10 cellular contexts compared by ENCODE assay signal in genomic region chr2:73979021-73979420, GRCh38. TPM values are rescaled to one million over a fixed set of nuclear protein-coding genes. Genes with fewer than 3 reads are reported as not detected.
DNase-seq lines count a peak whose midpoint lies in the region; ATAC-seq and TF ChIP-seq lines count a peak whose summit lies in the region.
"Had no signal": no experiment of that assay in that cellular context is flagged by ENCODE, and none has a peak within 500 bp of the region (broad histone marks: within the 10 kb centered on the region; RNA-seq: fewer than 3 reads in every experiment).

No MANE protein-coding gene starts in this region.

- peak overlapping the region; percentile 5 for H2AFZ ChIP-seq in DND-41 (ENCODE audit: low read depth, low read length)

- H3K4me2 ChIP-seq in DND-41 (ENCODE audit: insufficient read depth, low read length): peak overlapping the region; percentile 59

- H3K27me3 ChIP-seq in DND-41 (ENCODE audit: insufficient read depth, low read length, poor library complexity) (no peaks in the 10 kb centered on the region), spleen (replicated peaks in 1 of 7) (peaks cover 0 to 13% (median 0%) of the 10 kb centered on the region in 7 donors)

- H3K4me1 Mint-ChIP-seq in naive B cell (peaks cover 44 to 47% (median 44%) of the 10 kb centered on the region in 3 donors), chondrocyte (ENCODE audit: low read depth) (peaks cover 34% of the 10 kb centered on the region)

- H3K27ac ChIP-seq in DND-41 (ENCODE audit: low read length) (peak overlapping the region; percentile 58), spleen (peak overlapping the region in 2 of 8 donors; percentile 42 to 43)
- H3K27ac ChIP-seq: C4-2B, SK-N-MC had no signal

- WGBS in spleen, 5 donors: 11 to 24% (median 12%) methylated on average over 5 of the region's 5 CpGs

- no peaks in the 10 kb centered on the region for H4K20me1 ChIP-seq in DND-41 (ENCODE audit: insufficient read depth, low read length)

- peak overlapping the region; percentile 27 for H3K9ac ChIP-seq in DND-41 (ENCODE audit: low read depth, low read length)

- H3K79me2 ChIP-seq in DND-41 (ENCODE audit: insufficient read depth, low read length): no peaks in the 10 kb centered on the region

- peaks cover 9 to 28% (median 20%) of the 10 kb centered on the region in 3 donors for H3K27me3 Mint-ChIP-seq in naive B cell
- peaks cover 23% of the 10 kb centered on the region for H3K27me3 Mint-ChIP-seq in chondrocyte (ENCODE audit: low read depth)

- TF ChIP-seq POLR2A in spleen (IDR thresholded peaks at IDR 0.05): no peak

- peak; percentile 95 for ATAC-seq in DND-41 (ENCODE audit: insufficient read depth, low read depth)
- peak; percentile 55 for ATAC-seq in HG03432 (IDR thresholded peaks at IDR 0.05; ENCODE audit: unreplicated experiment)
- peak; percentile 16 to 24 for ATAC-seq in naive B cell (ENCODE audit: low read depth in 2 of 2)

- no peaks in the 10 kb centered on the region for H3K9me3 Mint-ChIP-seq in naive B cell
- H3K9me3 Mint-ChIP-seq in chondrocyte (ENCODE audit: low read depth): no peaks in the 10 kb centered on the region

- peak overlapping the region in 1 of 2 experiments; percentile 27; a peak in 1 of 4 replicates for H3K4me3 ChIP-seq in DND-41 (ENCODE audit: low read depth in 1 of 2, low read length in 2 of 2)
- no peak overlapping the region for H3K4me3 ChIP-seq in spleen
- H3K4me3 ChIP-seq: SK-N-MC had no signal

- H3K4me3 Mint-ChIP-seq in naive B cell (peak overlapping the region in 3 of 8 donors; percentile 28 to 37 (median 31)), chondrocyte (ENCODE audit: unreplicated experiment) (no peak overlapping the region)

- intact Hi-C loops in spleen (cut with DNase I; ENCODE audit: low total_unique reads): no loop called here

- H3K9me3 ChIP-seq in DND-41 (ENCODE audit: insufficient read depth, low read length, severe bottlenecking): no peaks in the 10 kb centered on the region
- no peaks in the 10 kb centered on the region for H3K9me3 ChIP-seq in spleen

- H3K27ac Mint-ChIP-seq in naive B cell: peak overlapping the region in 2 of 6 donors; percentile 9 to 27
- H3K27ac Mint-ChIP-seq in chondrocyte (ENCODE audit: unreplicated experiment): no peak overlapping the region

- H3K4me1 ChIP-seq in DND-41 (ENCODE audit: insufficient read depth, low read length) (peaks cover 34% of the 10 kb centered on the region), spleen (peaks cover 15 to 63% (median 49%) of the 10 kb centered on the region in 6 donors)

- TF ChIP-seq CTCF in DND-41 (IDR thresholded peaks at IDR 0.05; ENCODE audit: borderline replicate concordance, extremely low read depth, low read length, poor library complexity, severe bottlenecking) (peak; percentile 12), spleen (IDR thresholded peaks at IDR 0.05 in 8 of 11, conservative IDR thresholded peaks at IDR 0.05 in 3 of 11) (no peak), chondrocyte (IDR thresholded peaks at IDR 0.05) (no peak)

- H3K36me3 ChIP-seq in DND-41 (ENCODE audit: insufficient read depth, low read length): no peaks in the 10 kb centered on the region
- H3K36me3 ChIP-seq in spleen: no peaks in the 10 kb centered on the region

- no peaks in the 10 kb centered on the region for H3K36me3 Mint-ChIP-seq in naive B cell
- no peaks in the 10 kb centered on the region for H3K36me3 Mint-ChIP-seq in chondrocyte (ENCODE audit: low read depth)

- DNase-seq in DND-41: peak; percentile 83
- DNase-seq in activated T-cell treated with anti-CD3 and anti-CD28 coated beads, Interleukin-2, amount 50 U/mL, for 1 hour: peak; percentile 57
- DNase-seq in naive B cell: no peak
- no peak for DNase-seq in spleen
- DNase-seq in NCI-H2171 (lab: John Stamatoyannopoulos, UW): no peak
- no peak for DNase-seq in chondrocyte (ENCODE audit: low spot score)
- DNase-seq in ureter (ENCODE audit: low spot score): no peak

RNA-seq across cellular contexts. Expression of gene TET3, which starts 5.7 kb away (rescaled TPM):
- 1 to 10 TPM in 1 of 6 donors, under 1 TPM in 5; 0.03 to 1.2 (median 0.53) TPM for polyA plus RNA-seq in naive B cell (ENCODE audit: low read depth in 6 of 6)
- 10 to 100 TPM; 18.9 to 27.6 (median 24.0) TPM for total RNA-seq in spleen
- 1 to 10 TPM; 1.6 to 3.9 (median 1.7) TPM for polyA plus RNA-seq in spleen
- total RNA-seq in chondrocyte: 13.1 to 32.2 TPM (median 31.8 TPM) in 3 replicates
- 28.7 TPM for total RNA-seq in ureter

RNA-seq across cellular contexts. Expression of gene DGUOK, which starts 52.3 kb away (rescaled TPM):
- polyA plus RNA-seq in naive B cell (ENCODE audit: low read depth in 6 of 6) (100 to 1,000 TPM; 192 to 245 (median 213) TPM), spleen (100 to 1,000 TPM in 2 of 3 donors, 10 to 100 TPM in 1; 92.0 to 120 (median 103) TPM)
- total RNA-seq in spleen (10 to 100 TPM; 41.3 to 85.4 (median 52.0) TPM), chondrocyte (58.1 to 60.8 TPM (median 58.9 TPM) in 3 replicates), ureter (63.3 TPM)

Comparison
In these comparisons a context has a peak if more than half of its experiments do, and no peak if none do; other contexts are left out.
1. ATAC-seq: peak in every context shown above with its lines; median percentile 95 in DND-41; 55 in HG03432; 20 in naive B cell.
2. DNase-seq: peak in DND-41 (single experiment) and activated T-cell treated with anti-CD3 and anti-CD28 coated beads, Interleukin-2, amount 50 U/mL, for 1 hour (single experiment); none in naive B cell (single experiment), spleen (single experiment), NCI-H2171 (single experiment), chondrocyte (single experiment) and ureter (single experiment).